In genomic region chr3:50184242-50184978, GRCh38 we compare ENCODE assay signal across 20 cellular contexts. TPM values are rescaled to one million over a fixed set of nuclear protein-coding genes. Genes with fewer than 3 reads are reported as not detected.
A peak's percentile ranks its signal among the peaks of the same experiment; 100 is the strongest.
DNase-seq lines count a peak whose midpoint lies in the region; ATAC-seq and TF ChIP-seq lines count a peak whose summit lies in the region.
"Had no signal": no experiment of that assay in that cellular context is flagged by ENCODE, and none has a peak within 500 bp of the region (broad histone marks: within the 10 kb centered on the region; RNA-seq: fewer than 3 reads in every experiment).

No MANE protein-coding gene starts in this region.

- peak overlapping the region; percentile 27 for H3K4me3 Mint-ChIP-seq in neural progenitor cell
- H3K4me3 Mint-ChIP-seq: CD8-positive, alpha-beta T cell had no signal

- ATAC-seq in GM21390 (IDR thresholded peaks at IDR 0.05; ENCODE audit: unreplicated experiment): no peak
- ATAC-seq: CD8-positive, alpha-beta T cell had no signal

- DNase-seq in HT-29 (ENCODE audit: low spot score) (peak; percentile 39), neural progenitor cell (ENCODE audit: low spot score) (no peak), DMS153 treated with DMSO at 0.1 percent for 48 hours (lab: John Stamatoyannopoulos, UW; ENCODE audit: unreplicated experiment) (no peak)
- no peak for DNase-seq in activated effector memory CD4-positive, alpha-beta T cell treated with anti-CD3 and anti-CD28 coated beads, Interleukin-2, amount 50 U/mL, for 16 hours
- DNase-seq: CD8-positive, alpha-beta T cell; DMS79 treated with DMSO at 0.1 percent for 48 hours; H7; MV-4-11; NCI-H187; NCI-H2107; NCI-H510A; NCI-H774 had no signal

- peaks cover 6% of the 10 kb centered on the region for H3K4me1 ChIP-seq in neural progenitor cell

- no peaks in the 10 kb centered on the region for H4K20me1 ChIP-seq in neural progenitor cell (ENCODE audit: low read depth)

- H3K27ac Mint-ChIP-seq in neural progenitor cell: no peak overlapping the region
- H3K27ac Mint-ChIP-seq: CD8-positive, alpha-beta T cell had no signal

- H3K4me2 ChIP-seq in neural progenitor cell: no peak overlapping the region
- H3K4me2 ChIP-seq: BLaER1 had no signal

- H3K27me3 Mint-ChIP-seq in neural progenitor cell (ENCODE audit: insufficient read depth, low read depth): peaks cover 4% of the 10 kb centered on the region

- H3K9me3 ChIP-seq in neural progenitor cell (ENCODE audit: low read depth): no peaks in the 10 kb centered on the region
- H3K9me3 ChIP-seq: BLaER1 had no signal

- no peak overlapping the region for H2AFZ ChIP-seq in neural progenitor cell (replicated peaks)

- H3K36me3 ChIP-seq in neural progenitor cell: no peaks in the 10 kb centered on the region

- no peak for TF ChIP-seq CTCF in C4-2B (conservative IDR thresholded peaks at IDR 0.05)
- TF ChIP-seq CTCF in VCaP (conservative IDR thresholded peaks at IDR 0.05): no peak
- no peak for TF ChIP-seq CTCF in neural progenitor cell (IDR thresholded peaks at IDR 0.05)

- H3K4me1 Mint-ChIP-seq in neural progenitor cell: peaks cover 20% of the 10 kb centered on the region

- H3K9ac ChIP-seq in neural progenitor cell: no peak overlapping the region
- H3K9ac ChIP-seq: BLaER1 had no signal

- H3F3A ChIP-seq in neural progenitor cell (ENCODE audit: low read depth): peaks cover under 1% of the 10 kb centered on the region

- no peaks in the 10 kb centered on the region for H3K9me3 Mint-ChIP-seq in neural progenitor cell
- H3K9me3 Mint-ChIP-seq: CD8-positive, alpha-beta T cell had no signal

- H3K79me2 ChIP-seq in neural progenitor cell (ENCODE audit: low read depth): no peaks in the 10 kb centered on the region

- H3K27ac ChIP-seq in C4-2B (peak overlapping the region; percentile 73), VCaP (peak overlapping the region; percentile 72), neural progenitor cell (no peak overlapping the region)
- H3K27ac ChIP-seq: BLaER1, HL-60 had no signal

- H3K27me3 ChIP-seq in neural progenitor cell: no peaks in the 10 kb centered on the region
- H3K27me3 ChIP-seq: BLaER1 had no signal

- H3K4me3 ChIP-seq in neural progenitor cell: no peak overlapping the region
- H3K4me3 ChIP-seq: BLaER1, K562 had no signal

- H3K36me3 Mint-ChIP-seq in neural progenitor cell: peaks cover 16% of the 10 kb centered on the region
- H3K36me3 Mint-ChIP-seq: CD8-positive, alpha-beta T cell had no signal

RNA-seq across cellular contexts. Expression of gene GNAT1, which starts 7.0 kb away (rescaled TPM):
- 0.18 TPM in 1 of 2 replicates, not detected in the other for total RNA-seq in HT-29 (2014; rRNA removed; shearing (Covaris generic))
- total RNA-seq in neural progenitor cell (ENCODE audit: low replicate concordance): 0.03 TPM in 1 of 2 replicates, not detected in the other
- total RNA-seq: A673, H7, K562, OCI-LY7 had no signal

RNA-seq across cellular contexts. Expression of gene SLC38A3, which starts 20.7 kb away (rescaled TPM):
- 0.70 TPM in 1 of 2 replicates, not detected in the other for total RNA-seq in HT-29 (2014; rRNA removed; shearing (Covaris generic))
- 0.17 and 0.77 TPM in 2 replicates for total RNA-seq in neural progenitor cell (ENCODE audit: low replicate concordance)
- total RNA-seq: A673, OCI-LY7 had no signal

RNA-seq across cellular contexts. Expression of gene SEMA3F, which starts 29.3 kb away (rescaled TPM):
- 14.6 and 16.5 TPM in 2 replicates for total RNA-seq in HT-29 (2014; rRNA removed; shearing (Covaris generic))
- total RNA-seq in neural progenitor cell (ENCODE audit: low replicate concordance): 14.5 and 42.5 TPM in 2 replicates

RNA-seq across cellular contexts. Expression of gene GNAI2, which starts 51.6 kb away (rescaled TPM):
- total RNA-seq in HT-29 (2014; rRNA removed; shearing (Covaris generic)): 167 and 168 TPM in 2 replicates
- total RNA-seq in neural progenitor cell (ENCODE audit: low replicate concordance): 249 and 321 TPM in 2 replicates
